ENCODE assay signal across 8 cellular contexts in the genomic region with DNA sequence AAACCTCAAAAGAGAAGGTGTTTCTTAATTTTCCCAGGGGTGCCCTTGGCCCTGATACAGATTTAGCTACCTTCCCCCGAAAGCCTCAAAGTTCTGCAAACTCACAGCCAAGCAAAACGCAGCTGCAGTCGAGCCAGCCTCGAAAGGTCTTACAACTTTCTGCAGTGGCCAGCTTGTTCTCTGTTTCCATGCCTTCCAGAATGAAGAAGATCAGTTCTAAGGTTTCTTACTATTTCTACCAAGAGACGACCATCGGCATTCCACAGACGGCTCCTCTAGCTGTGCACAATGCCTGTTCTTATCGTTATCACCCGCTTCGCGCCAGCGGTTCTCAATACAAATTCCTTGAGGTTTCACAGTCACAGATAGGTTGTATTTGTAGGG. TPM values are rescaled to one million over a fixed set of nuclear protein-coding genes. Genes with fewer than 3 reads are reported as not detected.
A peak's percentile ranks its signal among the peaks of the same experiment; 100 is the strongest.
DNase-seq lines count a peak whose midpoint lies in the region; ATAC-seq, FAIRE-seq and TF ChIP-seq lines count a peak whose summit lies in the region.

No MANE protein-coding gene starts in this region.

- no peaks in the 10 kb centered on the region for H3K27me3 ChIP-seq in HL-60 (ENCODE audit: insufficient read depth, poor library complexity, severe bottlenecking)
- H3K27me3 ChIP-seq in lower lobe of right lung (ENCODE audit: low read depth) = no peaks in the 10 kb centered on the region
- no peaks in the 10 kb centered on the region for H3K27me3 ChIP-seq in A673 (replicated peaks; ENCODE audit: insufficient read depth, low read depth, low read length, poor library complexity)
- H3K27me3 ChIP-seq in sigmoid colon = no peaks in the 10 kb centered on the region

- TF ChIP-seq EP300 in sigmoid colon (IDR thresholded peaks at IDR 0.05) = no peak

- no TSS peak for BruUV-seq in A673 (replicated peaks; lab: Mats Ljungman, UMichigan)

- intact Hi-C loops in lower lobe of right lung (cut with DNase I) (no loop called here), kidney (cut with DNase I) (no loop called here), A673 (cut with micrococcal nuclease; ENCODE audit: unreplicated experiment) (no loop called here), sigmoid colon (cut with DNase I) (no loop called here)

- H3K36me3 ChIP-seq in lower lobe of right lung (no peaks in the 10 kb centered on the region), kidney (ENCODE audit: control insufficient read depth in 1 of 2, insufficient read depth in 2 of 2, low read length in 2 of 2) (no peaks in the 10 kb centered on the region), A673 (ENCODE audit: insufficient read depth, low read length, poor library complexity, severe bottlenecking) (no peaks in the 10 kb centered on the region), sigmoid colon (no peaks in the 10 kb centered on the region)

- WGBS in sigmoid colon, 2 donors = 64 to 82% methylated on average over 12 of the region's 12 CpGs

- FAIRE-seq in kidney (lab: Jason Lieb, UNC) = no peak

- H3K9ac ChIP-seq in kidney (ENCODE audit: low read length in 2 of 2) = no peak overlapping the region

- TF ChIP-seq CTCF in HL-60 (IDR thresholded peaks at IDR 0.05; ENCODE audit: insufficient read depth, low read length) = no peak
- TF ChIP-seq CTCF in lower lobe of right lung (IDR thresholded peaks at IDR 0.05) = no peak
- no peak for TF ChIP-seq CTCF in kidney (IDR thresholded peaks at IDR 0.05; ENCODE audit: borderline replicate concordance, extremely low read depth, insufficient read depth)
- TF ChIP-seq CTCF in A673 (conservative IDR thresholded peaks at IDR 0.05; ENCODE audit: low read depth, low read length) = no peak
- no peak for TF ChIP-seq CTCF in sigmoid colon (IDR thresholded peaks at IDR 0.05)

- H3K4me1 ChIP-seq in lower lobe of right lung (no peaks in the 10 kb centered on the region), kidney (ENCODE audit: control insufficient read depth in 1 of 2, insufficient read depth in 1 of 2, low read depth in 1 of 2, low read length in 2 of 2) (no peaks in the 10 kb centered on the region), A673 (ENCODE audit: insufficient read depth, low read length, poor library complexity, severe bottlenecking) (no peaks in the 10 kb centered on the region), sigmoid colon (peaks cover 0 to 3% (median 0%) of the 10 kb centered on the region in 4 donors)

- H3K9me3 ChIP-seq in lower lobe of right lung (no peaks in the 10 kb centered on the region), kidney (ENCODE audit: control insufficient read depth in 1 of 2, low read length in 2 of 2) (no peaks in the 10 kb centered on the region), A673 (ENCODE audit: low read depth, low read length, poor library complexity, severe bottlenecking) (no peaks in the 10 kb centered on the region), sigmoid colon (no peaks in the 10 kb centered on the region)

- peak; percentile 18 for ATAC-seq in GM18502 (IDR thresholded peaks at IDR 0.05; ENCODE audit: poor library complexity, unreplicated experiment)
- peak; percentile 29 for ATAC-seq in GM21528 (IDR thresholded peaks at IDR 0.05; ENCODE audit: low FRiP score, unreplicated experiment)
- no peak for ATAC-seq in lower lobe of right lung

- no peak for TF ChIP-seq POLR2A in sigmoid colon (IDR thresholded peaks at IDR 0.05)

- CTCF ChIA-PET in A673 (lab: Charles Lee) = no interaction called here

- no peak overlapping the region for H3K4me3 ChIP-seq in HL-60 (replicated peaks; ENCODE audit: insufficient read depth, low read length)
- H3K4me3 ChIP-seq in lower lobe of right lung = peak overlapping the region; percentile 25
- no peak overlapping the region for H3K4me3 ChIP-seq in kidney (ENCODE audit: low read length in 2 of 2)
- H3K4me3 ChIP-seq in A673 (ENCODE audit: low read depth, low read length, poor library complexity, severe bottlenecking) = no peak overlapping the region
- no peak overlapping the region for H3K4me3 ChIP-seq in sigmoid colon

- DNase-seq in HL-60 (ENCODE audit: low read depth in 1 of 2, low spot score in 1 of 2) (peak in 1 of 2 experiments; percentile 55), lower lobe of right lung (no peak), GOT3 (lab: John Stamatoyannopoulos, UW) (no peak), kidney (no peak), A673 (ENCODE audit: low spot score) (no peak), sigmoid colon (no peak)

- POLR2A ChIA-PET in A673 (lab: Charles Lee; ENCODE audit: low non-redundant PET) = no interaction called here

- H3K27ac ChIP-seq in HL-60 (replicated peaks) (peak overlapping the region; percentile 82), lower lobe of right lung (no peak overlapping the region), kidney (ENCODE audit: low read depth in 2 of 2, low read length in 2 of 2) (no peak overlapping the region), A673 (ENCODE audit: low read depth, low read length, poor library complexity, severe bottlenecking) (no peak overlapping the region), sigmoid colon (no peak overlapping the region)

RNA-seq across cellular contexts. Expression of gene CCR6, which starts 28.5 kb away (rescaled TPM):
- total RNA-seq in lower lobe of right lung (0.83 TPM), kidney (0.54 TPM), A673 (2021) (not detected in 2 replicates), sigmoid colon (not detected)
- polyA plus RNA-seq in kidney (ENCODE audit: insufficient read depth, low read depth, low replicate concordance) (0.43 TPM), sigmoid colon (1 to 10 TPM in 1 of 3 donors, under 1 TPM in 1, not detected in 1; 0.46 to 7.7 TPM)

Comparison
In these comparisons a context has a peak if more than half of its experiments do, and no peak if none do; other contexts are left out.
1. ATAC-seq: peak in GM18502 (single experiment) and GM21528 (single experiment); none in lower lobe of right lung (0 of 2).